Comparison of ENCODE assay signal across 17 cellular contexts in genomic region chr21:15521644-15522001, GRCh38.
DNase-seq lines count a peak whose midpoint lies in the region; ATAC-seq and TF ChIP-seq lines count a peak whose summit lies in the region.
"Had no signal": no experiment of that assay in that cellular context is flagged by ENCODE, and none has a peak within 500 bp of the region (broad histone marks: within the 10 kb centered on the region; RNA-seq: fewer than 3 reads in every experiment).

No MANE protein-coding gene starts in this region.

- no peaks in the 10 kb centered on the region for H4K20me1 ChIP-seq in OCI-LY7 (ENCODE audit: insufficient read depth, low read length)
- H4K20me1 ChIP-seq: BLaER1 treated with 17β-estradiol and CSF1 and Interleukin-3, amounts not matched to agents 10 nM and 100 nM had no signal

- H3K27ac Mint-ChIP-seq in activated naive CD8-positive, alpha-beta T cell treated with anti-CD3 and anti-CD28 coated beads, Interleukin-2, amount 10 ng/mL, durations not matched to agents 7 days and 5 days, result peak overlapping the region; percentile 51
- H3K27ac Mint-ChIP-seq in activated naive CD8-positive, alpha-beta T cell treated with anti-CD3 and anti-CD28 coated beads for 36 hours, result no peak overlapping the region
- H3K27ac Mint-ChIP-seq: H9 had no signal

- H3K4me3 ChIP-seq in OCI-LY7 (ENCODE audit: low read depth, low read length, poor library complexity, severe bottlenecking), result no peak overlapping the region
- no peak overlapping the region for H3K4me3 ChIP-seq in epithelial cell of esophagus (ENCODE audit: low read length)
- H3K4me3 ChIP-seq in trophoblast cell (ENCODE audit: low read depth, low read length), result no peak overlapping the region
- H3K4me3 ChIP-seq: A549, GM12878 had no signal

- H2AFZ ChIP-seq in OCI-LY7 (ENCODE audit: low read length) (0 out of 2 replicates have a peak overlapping the region, but pooled peaks have one; percentile 24), trophoblast cell (ENCODE audit: insufficient read depth, low read length, poor library complexity) (no peak overlapping the region)

- H3K4me2 ChIP-seq in OCI-LY7 (ENCODE audit: low read length), result no peak overlapping the region
- H3K4me2 ChIP-seq in trophoblast cell (ENCODE audit: low read length), result no peak overlapping the region
- H3K4me2 ChIP-seq: A549; BLaER1 treated with 17β-estradiol and CSF1 and Interleukin-3, amounts not matched to agents 10 nM and 100 nM had no signal

- H3K79me2 ChIP-seq in OCI-LY7 (ENCODE audit: insufficient read depth, low read depth, low read length) (no peaks in the 10 kb centered on the region), trophoblast cell (ENCODE audit: control insufficient read depth, insufficient read depth, low read length, poor library complexity) (no peaks in the 10 kb centered on the region)

- no peak overlapping the region for H2AK5ac ChIP-seq in trophoblast cell (ENCODE audit: low read length)

- no peaks in the 10 kb centered on the region for H3K79me1 ChIP-seq in trophoblast cell (ENCODE audit: low read length)

- no peak overlapping the region for H2BK5ac ChIP-seq in trophoblast cell (ENCODE audit: low read depth, low read length, poor library complexity)

- H4K8ac ChIP-seq in trophoblast cell (ENCODE audit: low read depth, low read length), result no peak overlapping the region

- peaks cover 3% of the 10 kb centered on the region for H3K36me3 Mint-ChIP-seq in activated naive CD8-positive, alpha-beta T cell treated with anti-CD3 and anti-CD28 coated beads, Interleukin-2, amount 10 ng/mL, durations not matched to agents 7 days and 5 days
- no peaks in the 10 kb centered on the region for H3K36me3 Mint-ChIP-seq in activated naive CD8-positive, alpha-beta T cell treated with anti-CD3 and anti-CD28 coated beads for 36 hours
- H3K36me3 Mint-ChIP-seq: CD8-positive, alpha-beta T cell had no signal

- no peak overlapping the region for H3K4me3 Mint-ChIP-seq in activated naive CD8-positive, alpha-beta T cell treated with anti-CD3 and anti-CD28 coated beads, Interleukin-2, amount 10 ng/mL, durations not matched to agents 7 days and 5 days
- no peak overlapping the region for H3K4me3 Mint-ChIP-seq in activated naive CD8-positive, alpha-beta T cell treated with anti-CD3 and anti-CD28 coated beads for 36 hours
- H3K4me3 Mint-ChIP-seq: CD8-positive, alpha-beta T cell; H9 had no signal

- H3K9me2 ChIP-seq in OCI-LY7 (ENCODE audit: insufficient read depth, low read length), result no peaks in the 10 kb centered on the region

- TF ChIP-seq CTCF in OCI-LY7 (conservative IDR thresholded peaks at IDR 0.05; ENCODE audit: low read length) (no peak), epithelial cell of esophagus (IDR thresholded peaks at IDR 0.05; ENCODE audit: insufficient read depth, low read depth, low read length, missing control alignments) (no peak)

- H3K27me3 Mint-ChIP-seq in activated naive CD8-positive, alpha-beta T cell treated with anti-CD3 and anti-CD28 coated beads, Interleukin-2, amount 10 ng/mL, durations not matched to agents 7 days and 5 days, result no peaks in the 10 kb centered on the region
- no peaks in the 10 kb centered on the region for H3K27me3 Mint-ChIP-seq in activated naive CD8-positive, alpha-beta T cell treated with anti-CD3 and anti-CD28 coated beads for 36 hours

- H3K4ac ChIP-seq in trophoblast cell (ENCODE audit: low read depth, low read length), result no peak overlapping the region

- H2BK120ac ChIP-seq in trophoblast cell (ENCODE audit: insufficient read depth, low read length, poor library complexity), result no peak overlapping the region

- no peaks in the 10 kb centered on the region for H3K4me1 ChIP-seq in OCI-LY7 (ENCODE audit: insufficient read depth, low read length, poor library complexity, severe bottlenecking)
- no peaks in the 10 kb centered on the region for H3K4me1 ChIP-seq in trophoblast cell (ENCODE audit: control insufficient read depth in 1 of 2, insufficient read depth in 2 of 2, low read length in 2 of 2)
- H3K4me1 ChIP-seq: A549 had no signal

- no peaks in the 10 kb centered on the region for H3K27me3 ChIP-seq in trophoblast cell (ENCODE audit: insufficient read depth, low read length)
- H3K27me3 ChIP-seq: BLaER1 treated with 17β-estradiol and CSF1 and Interleukin-3, amounts not matched to agents 10 nM and 100 nM had no signal

- H3K9me3 Mint-ChIP-seq in activated naive CD8-positive, alpha-beta T cell treated with anti-CD3 and anti-CD28 coated beads, Interleukin-2, amount 10 ng/mL, durations not matched to agents 7 days and 5 days, result peaks cover 8% of the 10 kb centered on the region
- H3K9me3 Mint-ChIP-seq in activated naive CD8-positive, alpha-beta T cell treated with anti-CD3 and anti-CD28 coated beads for 36 hours, result peaks cover 3% of the 10 kb centered on the region
- H3K9me3 Mint-ChIP-seq: H9 had no signal

- no peak overlapping the region for H4K91ac ChIP-seq in trophoblast cell (ENCODE audit: low read depth, low read length)

- H3K14ac ChIP-seq in trophoblast cell (ENCODE audit: low read length), result no peak overlapping the region

- no TSS peak for BruUV-seq in OCI-LY7 (replicated peaks; lab: Mats Ljungman, UMichigan)

- peaks cover 11% of the 10 kb centered on the region for H3K4me1 Mint-ChIP-seq in activated naive CD8-positive, alpha-beta T cell treated with anti-CD3 and anti-CD28 coated beads, Interleukin-2, amount 10 ng/mL, durations not matched to agents 7 days and 5 days
- peaks cover 31% of the 10 kb centered on the region for H3K4me1 Mint-ChIP-seq in activated naive CD8-positive, alpha-beta T cell treated with anti-CD3 and anti-CD28 coated beads for 36 hours
- H3K4me1 Mint-ChIP-seq: H9 had no signal

- no peak overlapping the region for H3K9ac ChIP-seq in trophoblast cell (ENCODE audit: low read length)
- H3K9ac ChIP-seq: BLaER1 treated with 17β-estradiol and CSF1 and Interleukin-3, amounts not matched to agents 10 nM and 100 nM had no signal

- no peak for DNase-seq in activated naive CD8-positive, alpha-beta T cell treated with anti-CD3 and anti-CD28 coated beads, Interleukin-2, amount 10 ng/mL, durations not matched to agents 7 days and 5 days
- no peak for DNase-seq in activated naive CD8-positive, alpha-beta T cell treated with anti-CD3 and anti-CD28 coated beads for 36 hours
- DNase-seq in OCI-LY7 (ENCODE audit: low spot score) (peak; percentile 12), epithelial cell of esophagus (ENCODE audit: low read depth) (peak; percentile 81), trophoblast cell (peak; percentile 43 to 71), SHP77 treated with DMSO at 0.1 percent for 48 hours (lab: John Stamatoyannopoulos, UW) (no peak)
- DNase-seq: AML-193; Calu3; CD8-positive, alpha-beta T cell; DMS79 treated with DMSO at 0.1 percent for 48 hours; EL; H9 had no signal

- intact Hi-C loops in OCI-LY7 (cut with micrococcal nuclease; ENCODE audit: unreplicated experiment), result loop anchor here (10.0 kb wide), 1 partner anchor 63 kb away; no protein-coding TSS in a partner anchor

- H3K18ac ChIP-seq in trophoblast cell (ENCODE audit: low read length), result no peak overlapping the region

- WGBS in trophoblast cell (ENCODE audit: extremely low coverage, insufficient coverage, insufficient read length), result no CpG with 5 or more reads among the region's 5 CpGs

- no peak overlapping the region for H2BK12ac ChIP-seq in trophoblast cell (ENCODE audit: low read length)

- H3K27ac ChIP-seq in OCI-LY7 (ENCODE audit: low read depth, low read length, poor library complexity, severe bottlenecking) (no peak overlapping the region), trophoblast cell (ENCODE audit: low read depth, low read length) (no peak overlapping the region)
- H3K27ac ChIP-seq: 22Rv1; A549; BLaER1 treated with 17β-estradiol and CSF1 and Interleukin-3, amounts not matched to agents 10 nM and 100 nM had no signal

- no peak overlapping the region for H3K23ac ChIP-seq in trophoblast cell (ENCODE audit: low read length)

- no peaks in the 10 kb centered on the region; the same call in 1 of the 2 replicates for H3K36me3 ChIP-seq in OCI-LY7 (ENCODE audit: insufficient read depth, low read length)
- no peaks in the 10 kb centered on the region for H3K36me3 ChIP-seq in trophoblast cell (ENCODE audit: control insufficient read depth in 1 of 2, insufficient read depth in 2 of 2, low read length in 2 of 2)

- H3K9me3 ChIP-seq in OCI-LY7 (ENCODE audit: low read length) (peaks cover 15% of the 10 kb centered on the region; the same call in 1 of the 2 replicates), trophoblast cell (ENCODE audit: insufficient read depth, low read depth, low read length) (peaks cover 2% of the 10 kb centered on the region)
- H3K9me3 ChIP-seq: A549 had no signal

- no peak for ATAC-seq in activated naive CD8-positive, alpha-beta T cell treated with anti-CD3 and anti-CD28 coated beads, Interleukin-2, amount 10 ng/mL, durations not matched to agents 7 days and 5 days (ENCODE audit: low read depth)
- ATAC-seq in HG03025 (IDR thresholded peaks at IDR 0.05; ENCODE audit: low FRiP score, unreplicated experiment), result no peak
- ATAC-seq: A549, GM12878 had no signal

- POLR2A ChIA-PET in activated naive CD8-positive, alpha-beta T cell treated with anti-CD3 and anti-CD28 coated beads, Interleukin-2, amount 10 ng/mL, durations not matched to agents 7 days and 5 days (lab: Charles Lee), result no interaction called here
- POLR2A ChIA-PET in OCI-LY7 (lab: Charles Lee), result interaction anchor here (1.6 to 3.7 kb wide), 3 partner anchors 10 to 15 kb away, joined by 6 to 21 read pairs (median 6); no protein-coding TSS in a partner anchor

- no peak overlapping the region for H4K12ac ChIP-seq in trophoblast cell (ENCODE audit: low read depth, low read length)

- CTCF ChIA-PET in OCI-LY7 (lab: Charles Lee; ENCODE audit: unreplicated experiment), result interaction anchor here (0.9 to 1.3 kb wide), 2 partner anchors 12 to 30 kb away, joined by 3 to 4 read pairs; no protein-coding TSS in a partner anchor

Comparison
In these comparisons a context has a peak if more than half of its experiments do, and no peak if none do; other contexts are left out.
1. DNase-seq: peak in OCI-LY7 (single experiment), epithelial cell of esophagus (single experiment) and trophoblast cell (2 of 2); none in activated naive CD8-positive, alpha-beta T cell treated with anti-CD3 and anti-CD28 coated beads, Interleukin-2, amount 10 ng/mL, durations not matched to agents 7 days and 5 days (single experiment), activated naive CD8-positive, alpha-beta T cell treated with anti-CD3 and anti-CD28 coated beads for 36 hours (single experiment) and SHP77 treated with DMSO at 0.1 percent for 48 hours (single experiment).